In the genomic region with DNA sequence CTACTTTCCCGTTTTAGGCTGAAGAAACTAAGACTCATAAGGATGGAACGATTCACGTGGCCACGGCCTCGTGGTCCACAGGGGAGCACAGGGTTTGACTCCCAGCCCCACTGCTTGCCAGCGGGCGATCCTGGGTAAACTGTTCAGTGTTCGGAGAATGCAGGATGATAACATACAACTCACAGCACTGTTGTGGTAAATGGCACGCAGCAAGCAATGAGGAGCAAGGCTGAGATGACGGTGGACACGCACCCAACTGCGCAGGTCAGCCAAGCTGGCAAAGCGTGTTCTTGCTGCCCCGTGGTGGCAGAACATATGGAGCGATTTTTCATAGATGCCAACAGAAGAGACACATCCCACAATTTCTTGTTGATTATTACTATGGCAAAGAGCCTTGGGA, we compare ENCODE assay signal across 22 cellular contexts.
"Had no signal": no experiment of that assay in that cellular context is flagged by ENCODE, and none has a peak within 500 bp of the region (broad histone marks: within the 10 kb centered on the region; RNA-seq: fewer than 3 reads in every experiment).

No MANE protein-coding gene starts in this region.

- DNase-seq: effector CD4-positive, alpha-beta T cell; endodermal cell; erythroblast; foreskin keratinocyte; immature natural killer cell; left ventricle myocardium inferior; lower lobe of right lung; mesendoderm; naive B cell; stimulated activated CD4-positive, alpha-beta T cell treated with anti-CD3 and anti-CD28 coated beads, Interleukin-4, amount 100 ng/mL, for 1 hour; stimulated activated CD8-positive, alpha-beta memory T cell treated with anti-CD3 and anti-CD28 coated beads, Interleukin-4, amount 100 ng/mL, for 48 hours; stimulated activated naive CD8-positive, alpha-beta T cell treated with anti-CD3 and anti-CD28 coated beads, Interleukin-15, Interleukin-2, amounts not matched to agents 100 U/mL and 50 U/mL, for 24 hours; thyroid gland; uterus had no signal

- H3K9me3 Mint-ChIP-seq: nephron; stimulated activated effector memory CD8-positive, alpha-beta T cell treated with anti-CD3 and anti-CD28 coated beads, Interleukin-12 subunit alpha, Interleukin-12 subunit beta, amount 100 ng/mL, for 72 hours; type B pancreatic cell had no signal

- H3K4me2 ChIP-seq: smooth muscle cell had no signal

- H3K4me3 ChIP-seq: coronary artery, left ventricle myocardium inferior, lower lobe of right lung, right atrium auricular region, smooth muscle cell, suprapubic skin, thyroid gland, uterus had no signal

- H3K36me3 Mint-ChIP-seq: immature natural killer cell; naive B cell; stimulated activated effector memory CD8-positive, alpha-beta T cell treated with anti-CD3 and anti-CD28 coated beads, Interleukin-12 subunit alpha, Interleukin-12 subunit beta, amount 100 ng/mL, for 72 hours; type B pancreatic cell had no signal

- H3K9me3 ChIP-seq: left ventricle myocardium inferior, lower lobe of right lung, neutrophil, right atrium auricular region, suprapubic skin, thyroid gland, uterus had no signal

- H3K4me3 Mint-ChIP-seq: endodermal cell; immature natural killer cell; nephron; stimulated activated effector memory CD8-positive, alpha-beta T cell treated with anti-CD3 and anti-CD28 coated beads, Interleukin-12 subunit alpha, Interleukin-12 subunit beta, amount 100 ng/mL, for 72 hours; type B pancreatic cell had no signal

- ATAC-seq: foreskin keratinocyte; lower lobe of right lung; stimulated activated effector memory CD8-positive, alpha-beta T cell treated with anti-CD3 and anti-CD28 coated beads, Interleukin-12 subunit alpha, Interleukin-12 subunit beta, amount 100 ng/mL, for 72 hours; stimulated activated naive CD8-positive, alpha-beta T cell treated with anti-CD3 and anti-CD28 coated beads, Interleukin-15, Interleukin-2, amounts not matched to agents 100 U/mL and 50 U/mL, for 24 hours had no signal

- H3K27ac Mint-ChIP-seq: endodermal cell; immature natural killer cell; naive B cell; nephron; stimulated activated effector memory CD8-positive, alpha-beta T cell treated with anti-CD3 and anti-CD28 coated beads, Interleukin-12 subunit alpha, Interleukin-12 subunit beta, amount 100 ng/mL, for 72 hours; type B pancreatic cell had no signal

- H3K27me3 Mint-ChIP-seq: type B pancreatic cell had no signal

- H3K27ac ChIP-seq: coronary artery, foreskin keratinocyte, left ventricle myocardium inferior, lower lobe of right lung, neutrophil, right atrium auricular region, suprapubic skin, thyroid gland, uterus had no signal

- H3K36me3 ChIP-seq: left ventricle myocardium inferior, lower lobe of right lung, neutrophil, right atrium auricular region, suprapubic skin, thyroid gland, uterus had no signal

- H3K4me1 Mint-ChIP-seq: endodermal cell had no signal

- H3K4me1 ChIP-seq: foreskin keratinocyte, lower lobe of right lung had no signal

- H3K27me3 ChIP-seq: foreskin keratinocyte, right atrium auricular region, thyroid gland, uterus had no signal
